In genomic region chr16:67393790-67394270, GRCh38 we compare ENCODE assay signal across 2 cellular contexts.
TF ChIP-seq lines count a peak whose summit lies in the region.

No MANE protein-coding gene starts in this region.

TF ChIP-seq in SK-N-SH, 30 proteins besides CTCF, POLR2A, EP300 and RAD21:
- TF ChIP-seq TAF1 (IDR thresholded peaks at IDR 0.05; ENCODE audit: borderline replicate concordance, low read depth, low read length) (no peak), FOSL2 (IDR thresholded peaks at IDR 0.05; ENCODE audit: borderline replicate concordance, low read depth) (no peak), IRF3 (IDR thresholded peaks at IDR 0.05; ENCODE audit: low read depth, low read length) (no peak), MEF2A (IDR thresholded peaks at IDR 0.05; ENCODE audit: borderline replicate concordance, low read depth) (no peak), POLR2AphosphoS5 (IDR thresholded peaks at IDR 0.05; ENCODE audit: low read depth, low read length) (no peak), JUND (IDR thresholded peaks at IDR 0.05) (no peak), ELF1 (IDR thresholded peaks at IDR 0.05) (no peak), CHD2 (IDR thresholded peaks at IDR 0.05; ENCODE audit: low read length, partially characterized antibody) (no peak), RCOR1 (IDR thresholded peaks at IDR 0.05; ENCODE audit: low read length) (no peak), SMC3 (IDR thresholded peaks at IDR 0.05; ENCODE audit: low read depth, low read length) (no peak), TCF12 (IDR thresholded peaks at IDR 0.05) (no peak), MXI1 (IDR thresholded peaks at IDR 0.05; ENCODE audit: low read depth, low read length) (no peak), REST (IDR thresholded peaks at IDR 0.05; ENCODE audit: low read depth, low read length) (no peak), NRF1 (IDR thresholded peaks at IDR 0.05; ENCODE audit: low read depth, low read length) (no peak), GATA2 (CRISPR knock-in tag; IDR thresholded peaks at IDR 0.05) (no peak), FOXM1 (IDR thresholded peaks at IDR 0.05; ENCODE audit: low read depth) (no peak)

TF ChIP-seq in SK-N-SH treated with all-trans-retinoic acid at 6 μM for 48 hours, 23 proteins besides CTCF, POLR2A, EP300 and RAD21:
- TF ChIP-seq ZNF8 (CRISPR knock-in tag; IDR thresholded peaks at IDR 0.05) (no peak), ISL1 (CRISPR knock-in tag; IDR thresholded peaks at IDR 0.05) (no peak), ZC3H10 (CRISPR knock-in tag; IDR thresholded peaks at IDR 0.05) (no peak), GLIS3 (CRISPR knock-in tag; IDR thresholded peaks at IDR 0.05) (no peak), ZFP30 (CRISPR knock-in tag; IDR thresholded peaks at IDR 0.05) (no peak), ESRRG (CRISPR knock-in tag; IDR thresholded peaks at IDR 0.05) (no peak), PATZ1 (CRISPR knock-in tag; IDR thresholded peaks at IDR 0.05; ENCODE audit: borderline replicate concordance) (no peak), PPARA (CRISPR knock-in tag; IDR thresholded peaks at IDR 0.05; ENCODE audit: borderline replicate concordance) (no peak), OSR1 (CRISPR knock-in tag; IDR thresholded peaks at IDR 0.05) (no peak), ZNF70 (CRISPR knock-in tag; IDR thresholded peaks at IDR 0.05) (no peak)
